ENCODE assay signal across 10 cellular contexts in genomic region chr9:99851028-99851822, GRCh38. TPM values are rescaled to one million over a fixed set of nuclear protein-coding genes. Genes with fewer than 3 reads are reported as not detected.
A peak's percentile ranks its signal among the peaks of the same experiment; 100 is the strongest.
DNase-seq lines count a peak whose midpoint lies in the region; ATAC-seq and TF ChIP-seq lines count a peak whose summit lies in the region.
"Had no signal": no experiment of that assay in that cellular context is flagged by ENCODE, and none has a peak within 500 bp of the region (broad histone marks: within the 10 kb centered on the region; RNA-seq: fewer than 3 reads in every experiment).

No MANE protein-coding gene starts in this region.

- POLR2A ChIA-PET in CD4-positive, alpha-beta T cell (lab: Charles Lee) = no interaction called here

- CTCF ChIA-PET in CD4-positive, alpha-beta T cell (lab: Charles Lee) = no interaction called here

- 40 to 60% methylated on average over 3 to 4 of the region's 4 CpGs for WGBS in gastroesophageal sphincter (ENCODE audit: low coverage in 1 of 2), 2 donors
- 12 to 22% (median 17%) methylated on average over 4 of the region's 4 CpGs for WGBS in spleen, 5 donors

- no peak for TF ChIP-seq EP300 in gastroesophageal sphincter (IDR thresholded peaks at IDR 0.05)

- H3K4me1 Mint-ChIP-seq in CD4-positive, alpha-beta T cell (ENCODE audit: low read depth) = peaks cover 34% of the 10 kb centered on the region
- peaks cover 38% of the 10 kb centered on the region for H3K4me1 Mint-ChIP-seq in activated T-cell treated with anti-CD3 and anti-CD28 coated beads, Interleukin-2, amount 50 U/mL, for 72 hours (ENCODE audit: low read depth)

- H3K36me3 ChIP-seq in gastroesophageal sphincter (peaks cover 0 to 37% of the 10 kb centered on the region in 2 donors), spleen (no peaks in the 10 kb centered on the region)

- H3K9me3 ChIP-seq in CD4-positive, alpha-beta T cell (ENCODE audit: control insufficient read depth, low read length) = no peaks in the 10 kb centered on the region
- H3K9me3 ChIP-seq in gastroesophageal sphincter (no peaks in the 10 kb centered on the region), spleen (no peaks in the 10 kb centered on the region)

- no peak overlapping the region for H3K27ac ChIP-seq in CD4-positive, alpha-beta T cell (ENCODE audit: low read depth, low read length)
- H3K27ac ChIP-seq in gastroesophageal sphincter (no peak overlapping the region), spleen (peak overlapping the region in 2 of 8 donors; percentile 1 to 11)
- H3K27ac ChIP-seq: parathyroid adenoma had no signal

- intact Hi-C loops in CD4-positive, alpha-beta T cell (cut with DNase I, micrococcal nuclease) = no loop called here
- intact Hi-C loops in spleen (cut with DNase I; ENCODE audit: low total_unique reads) = no loop called here

- no peaks in the 10 kb centered on the region for H3K27me3 Mint-ChIP-seq in CD4-positive, alpha-beta T cell
- H3K27me3 Mint-ChIP-seq in activated T-cell treated with anti-CD3 and anti-CD28 coated beads, Interleukin-2, amount 50 U/mL, for 72 hours (ENCODE audit: low read depth) = no peaks in the 10 kb centered on the region

- no peaks in the 10 kb centered on the region for H3K36me3 Mint-ChIP-seq in CD4-positive, alpha-beta T cell (ENCODE audit: low read depth)
- peaks cover 23 to 44% of the 10 kb centered on the region in 2 donors for H3K36me3 Mint-ChIP-seq in activated T-cell treated with anti-CD3 and anti-CD28 coated beads, Interleukin-2, amount 50 U/mL, for 72 hours (ENCODE audit: insufficient read depth in 2 of 2)

- DNase-seq in CD4-positive, alpha-beta T cell = peak in 2 of 10 experiments; percentile 4 to 11
- peak; percentile 42 to 47 for DNase-seq in activated T-cell treated with anti-CD3 and anti-CD28 coated beads, Interleukin-2, amount 50 U/mL, for 72 hours
- no peak for DNase-seq in NCI-H1048 (lab: John Stamatoyannopoulos, UW)
- DNase-seq in globus pallidus (ENCODE audit: low spot score) = no peak
- DNase-seq in spleen = no peak
- DNase-seq: foreskin fibroblast had no signal

- peaks cover 2% of the 10 kb centered on the region for H3K9me3 Mint-ChIP-seq in CD4-positive, alpha-beta T cell
- H3K9me3 Mint-ChIP-seq in activated T-cell treated with anti-CD3 and anti-CD28 coated beads, Interleukin-2, amount 50 U/mL, for 72 hours = peaks cover 0 to 2% of the 10 kb centered on the region in 2 donors

- no peak overlapping the region for H3K27ac Mint-ChIP-seq in CD4-positive, alpha-beta T cell
- H3K27ac Mint-ChIP-seq in activated T-cell treated with anti-CD3 and anti-CD28 coated beads, Interleukin-2, amount 50 U/mL, for 72 hours = no peak overlapping the region

- no peak for TF ChIP-seq CTCF in CD4-positive, alpha-beta T cell (IDR thresholded peaks at IDR 0.05)
- TF ChIP-seq CTCF in gastroesophageal sphincter (IDR thresholded peaks at IDR 0.05) (no peak), spleen (IDR thresholded peaks at IDR 0.05 in 8 of 11, conservative IDR thresholded peaks at IDR 0.05 in 3 of 11) (no peak)

- TF ChIP-seq POLR2A in gastroesophageal sphincter (IDR thresholded peaks at IDR 0.05) (no peak), spleen (IDR thresholded peaks at IDR 0.05) (no peak)

- H3K27me3 ChIP-seq in CD4-positive, alpha-beta T cell (ENCODE audit: control insufficient read depth, insufficient read depth, low read length) = no peaks in the 10 kb centered on the region
- H3K27me3 ChIP-seq in gastroesophageal sphincter (no peaks in the 10 kb centered on the region), spleen (replicated peaks in 1 of 7) (no peaks in the 10 kb centered on the region)

- ATAC-seq in CD4-positive, alpha-beta T cell (ENCODE audit: poor library complexity) = peak; percentile 64
- peak; percentile 97 for ATAC-seq in GM19351 (IDR thresholded peaks at IDR 0.05; ENCODE audit: unreplicated experiment)
- peak; percentile 75 for ATAC-seq in HG03097 (IDR thresholded peaks at IDR 0.05; ENCODE audit: low FRiP score, unreplicated experiment)
- ATAC-seq in activated T-cell treated with anti-CD3 and anti-CD28 coated beads, Interleukin-2, amount 50 U/mL, for 72 hours (replicated peaks in 1 of 2) = peak; percentile 87 to 90
- no peak for ATAC-seq in gastroesophageal sphincter

- no peaks in the 10 kb centered on the region for H3K4me1 ChIP-seq in gastroesophageal sphincter
- H3K4me1 ChIP-seq in spleen = peaks cover 11 to 23% (median 15%) of the 10 kb centered on the region in 6 donors
- H3K4me1 ChIP-seq: parathyroid adenoma had no signal

- H3K4me3 Mint-ChIP-seq in CD4-positive, alpha-beta T cell = no peak overlapping the region
- peak overlapping the region; percentile 44 to 49 for H3K4me3 Mint-ChIP-seq in activated T-cell treated with anti-CD3 and anti-CD28 coated beads, Interleukin-2, amount 50 U/mL, for 72 hours

- H3K4me3 ChIP-seq in gastroesophageal sphincter (no peak overlapping the region), spleen (no peak overlapping the region)

RNA-seq across cellular contexts. Expression of gene NR4A3, which starts 29.5 kb away (rescaled TPM):
- total RNA-seq in CD4-positive, alpha-beta T cell = 10 to 100 TPM; 42.4 to 44.6 TPM
- 10 to 100 TPM; 53.0 to 53.1 TPM for total RNA-seq in activated T-cell treated with anti-CD3 and anti-CD28 coated beads, Interleukin-2, amount 50 U/mL, for 72 hours
- total RNA-seq in gastroesophageal sphincter (10 to 100 TPM in 1 of 4 donors, 1 to 10 TPM in 2, under 1 TPM in 1; 0.52 to 51.2 (median 2.0) TPM), spleen (1 to 10 TPM in 5 of 7 donors, under 1 TPM in 2; 0.32 to 6.7 (median 2.8) TPM)
- 1 to 10 TPM; 1.1 to 1.8 (median 1.2) TPM for polyA plus RNA-seq in spleen

RNA-seq across cellular contexts. Expression of gene STX17, which starts 55.2 kb away (rescaled TPM):
- 10 to 100 TPM; 29.3 to 31.3 TPM for total RNA-seq in CD4-positive, alpha-beta T cell
- total RNA-seq in activated T-cell treated with anti-CD3 and anti-CD28 coated beads, Interleukin-2, amount 50 U/mL, for 72 hours = 10 to 100 TPM; 32.1 to 35.3 TPM
- 10 to 100 TPM; 42.4 to 52.3 (median 47.3) TPM for total RNA-seq in gastroesophageal sphincter
- total RNA-seq in spleen = 10 to 100 TPM; 36.0 to 52.1 (median 41.2) TPM
- 1 to 10 TPM; 3.1 to 6.5 (median 3.4) TPM for polyA plus RNA-seq in spleen

Comparison
In these comparisons a context has a peak if more than half of its experiments do, and no peak if none do; other contexts are left out.
1. DNase-seq: peak in activated T-cell treated with anti-CD3 and anti-CD28 coated beads, Interleukin-2, amount 50 U/mL, for 72 hours (2 of 2); none in NCI-H1048 (single experiment), globus pallidus (single experiment) and spleen (single experiment).